Comparison of ENCODE assay signal across 15 cellular contexts in genomic region chr3:144362126-144362525, GRCh38.
DNase-seq lines count a peak whose midpoint lies in the region; ATAC-seq, FAIRE-seq and TF ChIP-seq lines count a peak whose summit lies in the region.
"Had no signal": no experiment of that assay in that cellular context is flagged by ENCODE, and none has a peak within 500 bp of the region (broad histone marks: within the 10 kb centered on the region; RNA-seq: fewer than 3 reads in every experiment).

No MANE protein-coding gene starts in this region.

- H3K4me1 ChIP-seq in endothelial cell of umbilical vein (ENCODE audit: control insufficient read depth, extremely low read depth, insufficient read depth, low read length), result no peaks in the 10 kb centered on the region
- H3K4me1 ChIP-seq in Peyer's patch, result no peaks in the 10 kb centered on the region

- H3K27ac ChIP-seq in endothelial cell of umbilical vein (ENCODE audit: insufficient read depth, low read depth, low read length) (no peak overlapping the region), Peyer's patch (no peak overlapping the region)
- H3K27ac ChIP-seq: 22Rv1 had no signal

- no peaks in the 10 kb centered on the region for H3K36me3 ChIP-seq in endothelial cell of umbilical vein (ENCODE audit: control insufficient read depth in 2 of 2, extremely low read depth in 1 of 2, insufficient read depth in 2 of 2, low read length in 2 of 2)
- no peaks in the 10 kb centered on the region for H3K36me3 ChIP-seq in Peyer's patch

- FAIRE-seq in endothelial cell of umbilical vein (lab: Jason Lieb, UNC), result no peak

- no peak for ATAC-seq in activated CD4-positive, CD25-positive, alpha-beta regulatory T cell treated with anti-CD3 and anti-CD28 coated beads, Interleukin-2, amount 50 U/mL, for 24 hours
- ATAC-seq: right cardiac atrium; SK-N-SH treated with all-trans-retinoic acid at 6 μM for 48 hours; stimulated activated effector memory CD8-positive, alpha-beta T cell treated with anti-CD3 and anti-CD28 coated beads, Interleukin-12 subunit alpha, Interleukin-12 subunit beta, amount 100 ng/mL, for 72 hours had no signal

- no peaks in the 10 kb centered on the region for H3K9me3 ChIP-seq in endothelial cell of umbilical vein (replicated peaks; ENCODE audit: control insufficient read depth, insufficient read depth, low read length)
- no peaks in the 10 kb centered on the region for H3K9me3 ChIP-seq in Peyer's patch

- no peak overlapping the region for H3K4me2 ChIP-seq in endothelial cell of umbilical vein (ENCODE audit: insufficient read depth, low read length)

- no peaks in the 10 kb centered on the region for H4K20me1 ChIP-seq in endothelial cell of umbilical vein (replicated peaks; ENCODE audit: control insufficient read depth, extremely low read depth, insufficient read depth, low read length)

- intact Hi-C loops in endothelial cell of umbilical vein (cut with micrococcal nuclease), result no loop called here

- peak; percentile 12 for DNase-seq in NCI-H2107 treated with DMSO at 0.1 percent for 48 hours (lab: John Stamatoyannopoulos, UW; ENCODE audit: unreplicated experiment)
- no peak for DNase-seq in NCI-H2107 (lab: John Stamatoyannopoulos, UW)
- DNase-seq in NCI-H1436 (lab: John Stamatoyannopoulos, UW), result peak; percentile 31
- DNase-seq in endothelial cell of umbilical vein (ENCODE audit: low read depth, low spot score), result no peak
- DNase-seq in skeletal muscle cell (ENCODE audit: low read depth), result peak; percentile 18
- no peak for DNase-seq in Peyer's patch
- DNase-seq in germinal center (ENCODE audit: low spot score), result no peak
- DNase-seq: activated gamma-delta T cell; H9; right cardiac atrium; stimulated activated CD4-positive, alpha-beta T cell treated with anti-CD3 and anti-CD28 coated beads, Interleukin-4, amount 100 ng/mL, for 24 hours had no signal

- CTCF ChIA-PET in endothelial cell of umbilical vein (lab: Charles Lee), result interaction anchor here (1.3 kb wide), 2 partner anchors 10 to 14 kb away, joined by 3 read pairs; no protein-coding TSS in a partner anchor

- BruUV-seq in endothelial cell of umbilical vein (replicated peaks; lab: Mats Ljungman, UMichigan), result no TSS peak

- no peak overlapping the region for H3K9ac ChIP-seq in endothelial cell of umbilical vein (replicated peaks; ENCODE audit: extremely low read depth, insufficient read depth, low read length)

- no peak overlapping the region for H2AFZ ChIP-seq in endothelial cell of umbilical vein (ENCODE audit: low read depth, low read length)

- no peak for TF ChIP-seq POLR2A in endothelial cell of umbilical vein (IDR thresholded peaks at IDR 0.05; ENCODE audit: low read depth, low read length)
- TF ChIP-seq POLR2A in Peyer's patch (IDR thresholded peaks at IDR 0.05), result no peak

- dilution Hi-C loops in endothelial cell of umbilical vein (cut with MboI; ENCODE audit: extremely low pct_ligation_motif_present, low sequenced_read_pairs), result no loop called here

- H3K4me3 ChIP-seq in endothelial cell of umbilical vein (replicated peaks in 1 of 3; ENCODE audit: insufficient read depth in 1 of 3, low read depth in 1 of 3, low read length in 3 of 3), result no peak overlapping the region
- H3K4me3 ChIP-seq in skeletal muscle cell (ENCODE audit: low read depth, low read length), result no peak overlapping the region
- no peak overlapping the region for H3K4me3 ChIP-seq in Peyer's patch

- no peaks in the 10 kb centered on the region for H3K9me1 ChIP-seq in endothelial cell of umbilical vein (replicated peaks; ENCODE audit: control insufficient read depth, extremely low read depth, insufficient read depth, low read length)

- H3K27me3 ChIP-seq in endothelial cell of umbilical vein (ENCODE audit: control insufficient read depth in 2 of 2, insufficient read depth in 2 of 2, low read length in 2 of 2) (no peaks in the 10 kb centered on the region), Peyer's patch (no peaks in the 10 kb centered on the region)

- POLR2A ChIA-PET in endothelial cell of umbilical vein (lab: Charles Lee), result no interaction called here

- no peaks in the 10 kb centered on the region for H3K79me2 ChIP-seq in endothelial cell of umbilical vein (ENCODE audit: control insufficient read depth, insufficient read depth, low read length)

- TF ChIP-seq CTCF in endothelial cell of umbilical vein (IDR thresholded peaks at IDR 0.05; ENCODE audit: extremely low read depth in 1 of 2, insufficient read depth in 1 of 2, low read depth in 1 of 2, low read length in 2 of 2), result no peak
- TF ChIP-seq CTCF in Peyer's patch (IDR thresholded peaks at IDR 0.05), result no peak

TF ChIP-seq in endothelial cell of umbilical vein, 7 proteins besides CTCF, POLR2A, EP300 and RAD21:
- TF ChIP-seq MYC (IDR thresholded peaks at IDR 0.05; ENCODE audit: low read depth, low read length) (no peak), JUN (IDR thresholded peaks at IDR 0.05; ENCODE audit: borderline replicate concordance, insufficient read depth, insufficient read length, low read depth) (no peak), POLR2AphosphoS5 (IDR thresholded peaks at IDR 0.05; ENCODE audit: insufficient read depth, low read depth, low read length) (no peak), EZH2 (IDR thresholded peaks at IDR 0.05; ENCODE audit: borderline replicate concordance, low read depth, low read length, severe bottlenecking) (no peak), MAX (IDR thresholded peaks at IDR 0.05; ENCODE audit: insufficient read depth, insufficient read length) (no peak), GATA2 (IDR thresholded peaks at IDR 0.05; ENCODE audit: insufficient read depth, insufficient read length, low read depth, low read length) (peak; percentile 19)
TF ChIP-seq in endothelial cell of umbilical vein: peak in this region for 1.

Comparison
In these comparisons a context has a peak if more than half of its experiments do, and no peak if none do; other contexts are left out.
1. DNase-seq: peak in NCI-H2107 treated with DMSO at 0.1 percent for 48 hours (single experiment), NCI-H1436 (single experiment) and skeletal muscle cell (single experiment); none in NCI-H2107 (single experiment), endothelial cell of umbilical vein (single experiment), Peyer's patch (0 of 3) and germinal center (single experiment).